10 cellular contexts compared by ENCODE assay signal in the genomic region with DNA sequence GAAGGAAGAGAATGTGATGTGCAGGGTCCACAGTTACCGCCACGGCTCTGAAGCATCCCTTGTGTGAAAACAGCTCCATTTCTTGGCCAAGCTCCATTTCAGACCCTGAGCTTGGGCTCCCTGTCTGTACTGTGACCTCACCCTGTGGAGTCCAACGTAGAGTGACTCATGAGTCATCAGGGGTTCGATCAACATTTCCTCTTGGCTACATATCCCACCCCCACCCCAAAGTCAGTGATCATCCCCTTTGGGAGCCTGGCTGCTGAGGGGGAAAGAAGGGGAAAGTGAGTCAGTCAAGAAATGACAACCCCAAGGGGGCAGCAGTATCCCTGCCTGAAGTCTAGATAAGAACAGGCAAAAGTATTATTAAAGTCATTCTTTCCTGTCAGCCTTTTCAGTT.
DNase-seq lines count a peak whose midpoint lies in the region; ATAC-seq and TF ChIP-seq lines count a peak whose summit lies in the region.
"Had no signal": no experiment of that assay in that cellular context is flagged by ENCODE, and none has a peak within 500 bp of the region (broad histone marks: within the 10 kb centered on the region; RNA-seq: fewer than 3 reads in every experiment).

No MANE protein-coding gene starts in this region.

- H3K36me3 ChIP-seq in right atrium auricular region (no peaks in the 10 kb centered on the region), heart right ventricle (no peaks in the 10 kb centered on the region), left lung (no peaks in the 10 kb centered on the region), BE2C (no peaks in the 10 kb centered on the region)
- H3K36me3 ChIP-seq: ascending aorta, BLaER1 had no signal

- no peaks in the 10 kb centered on the region for H3K9me3 ChIP-seq in right atrium auricular region
- no peaks in the 10 kb centered on the region for H3K9me3 ChIP-seq in heart right ventricle
- no peaks in the 10 kb centered on the region for H3K9me3 ChIP-seq in left lung
- no peaks in the 10 kb centered on the region for H3K9me3 ChIP-seq in BE2C
- H3K9me3 ChIP-seq: ascending aorta, BLaER1 had no signal

- DNase-seq in right atrium auricular region (ENCODE audit: low spot score) (peak; percentile 44), heart right ventricle (no peak), activated T-cell treated with anti-CD3 and anti-CD28 coated beads for 48 hours (ENCODE audit: low read depth) (peak; percentile 54), left lung (no peak), BE2C (no peak), NCI-H82 treated with DMSO at 0.1 percent for 48 hours (lab: John Stamatoyannopoulos, UW; ENCODE audit: unreplicated experiment) (no peak), KG1 (lab: John Stamatoyannopoulos, UW) (no peak), left cardiac atrium (no peak)

- H3K27ac ChIP-seq in right atrium auricular region (no peak overlapping the region), heart right ventricle (no peak overlapping the region), left lung (no peak overlapping the region)
- H3K27ac ChIP-seq: ascending aorta, BLaER1 had no signal

- 63 to 70% methylated on average over 4 of the region's 4 CpGs for whole genome bisulfite sequencing in heart right ventricle, 2 donors

- no peaks in the 10 kb centered on the region for H3K27me3 ChIP-seq in right atrium auricular region
- H3K27me3 ChIP-seq in heart right ventricle: no peaks in the 10 kb centered on the region
- H3K27me3 ChIP-seq in left lung: no peaks in the 10 kb centered on the region
- H3K27me3 ChIP-seq in BE2C: no peaks in the 10 kb centered on the region
- H3K27me3 ChIP-seq: ascending aorta, BLaER1 had no signal

- intact Hi-C loops in heart right ventricle (cut with DNase I) (no loop called here), left lung (cut with DNase I) (no loop called here), left cardiac atrium (cut with DNase I) (no loop called here)

- TF ChIP-seq CTCF in right atrium auricular region (IDR thresholded peaks at IDR 0.05) (no peak), heart right ventricle (IDR thresholded peaks at IDR 0.05) (peak in 1 of 9 donors; percentile 25), left lung (IDR thresholded peaks at IDR 0.05) (no peak), BE2C (IDR thresholded peaks at IDR 0.05; ENCODE audit: low read depth, low read length) (no peak)

- H3K4me1 ChIP-seq in right atrium auricular region (no peaks in the 10 kb centered on the region), heart right ventricle (peaks cover 0 to 13% (median 0%) of the 10 kb centered on the region in 9 donors), left lung (no peaks in the 10 kb centered on the region), BE2C (no peaks in the 10 kb centered on the region)
- H3K4me1 ChIP-seq: ascending aorta had no signal

- ATAC-seq in heart right ventricle (no peak), left lung (peak; percentile 61), left cardiac atrium (no peak)

- H3K4me3 ChIP-seq in right atrium auricular region (no peak overlapping the region), heart right ventricle (no peak overlapping the region), left lung (no peak overlapping the region), BE2C (ENCODE audit: low read depth, low read length) (no peak overlapping the region)
- H3K4me3 ChIP-seq: ascending aorta, BLaER1 had no signal

Comparison
In these comparisons a context has a peak if more than half of its experiments do, and no peak if none do; other contexts are left out.
1. DNase-seq: peak in right atrium auricular region (single experiment) and activated T-cell treated with anti-CD3 and anti-CD28 coated beads for 48 hours (single experiment); none in heart right ventricle (0 of 2), left lung (0 of 2), BE2C (single experiment), NCI-H82 treated with DMSO at 0.1 percent for 48 hours (single experiment), KG1 (single experiment) and left cardiac atrium (single experiment).